10 cellular contexts compared by ENCODE assay signal in the genomic region with DNA sequence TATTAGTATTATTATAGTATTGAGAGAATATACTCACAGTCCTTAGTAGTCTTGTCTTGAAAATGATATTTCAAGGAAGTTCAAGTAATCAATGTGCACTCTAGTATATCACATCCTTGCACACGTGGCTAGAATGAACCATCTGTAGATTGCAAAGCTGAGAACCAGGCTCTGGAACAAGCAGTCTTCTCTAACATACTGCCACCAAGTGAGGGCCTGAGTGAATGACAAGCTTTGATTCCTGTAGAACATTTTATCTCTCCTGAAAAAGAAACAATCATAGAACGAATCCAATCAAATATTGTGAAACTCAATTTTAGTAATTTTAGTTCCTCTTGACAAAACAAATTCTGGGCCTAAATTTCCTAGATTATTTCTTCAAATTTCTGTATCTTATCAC. TPM values are rescaled to one million over a fixed set of nuclear protein-coding genes. Genes with fewer than 3 reads are reported as not detected.
DNase-seq lines count a peak whose midpoint lies in the region; ATAC-seq and TF ChIP-seq lines count a peak whose summit lies in the region.
"Had no signal": no experiment of that assay in that cellular context is flagged by ENCODE, and none has a peak within 500 bp of the region (broad histone marks: within the 10 kb centered on the region; RNA-seq: fewer than 3 reads in every experiment).

No MANE protein-coding gene starts in this region.

- ATAC-seq in HG02981 (IDR thresholded peaks at IDR 0.05; ENCODE audit: unreplicated experiment) (peak; percentile 61), GM21367 (IDR thresholded peaks at IDR 0.05; ENCODE audit: unreplicated experiment) (no peak)
- no peak for ATAC-seq in activated T-helper 17 cell treated with anti-CD3 and anti-CD28 coated beads, Interleukin-2, amount 50 U/mL, for 72 hours (replicated peaks)

- H3K4me3 Mint-ChIP-seq in activated T-helper 17 cell treated with anti-CD3 and anti-CD28 coated beads, Interleukin-2, amount 50 U/mL, for 72 hours: no peak overlapping the region

- H3K36me3 Mint-ChIP-seq in activated T-helper 17 cell treated with anti-CD3 and anti-CD28 coated beads, Interleukin-2, amount 50 U/mL, for 72 hours (ENCODE audit: low read depth): no peaks in the 10 kb centered on the region

- no peak overlapping the region for H3K27ac Mint-ChIP-seq in activated T-helper 17 cell treated with anti-CD3 and anti-CD28 coated beads, Interleukin-2, amount 50 U/mL, for 72 hours

- H3K4me1 Mint-ChIP-seq in activated T-helper 17 cell treated with anti-CD3 and anti-CD28 coated beads, Interleukin-2, amount 50 U/mL, for 72 hours: no peaks in the 10 kb centered on the region

- H3K27me3 Mint-ChIP-seq in activated T-helper 17 cell treated with anti-CD3 and anti-CD28 coated beads, Interleukin-2, amount 50 U/mL, for 72 hours: peaks cover 6% of the 10 kb centered on the region

- no peak overlapping the region for H3K4me3 ChIP-seq in GM12864 (ENCODE audit: low read depth, low read length)
- H3K4me3 ChIP-seq: SJCRH30 had no signal

- H3K9me3 Mint-ChIP-seq in activated T-helper 17 cell treated with anti-CD3 and anti-CD28 coated beads, Interleukin-2, amount 50 U/mL, for 72 hours: no peaks in the 10 kb centered on the region

- TF ChIP-seq CTCF in GM12864 (IDR thresholded peaks at IDR 0.05; ENCODE audit: low read depth, low read length, missing control alignments): peak; percentile 41

- DNase-seq in GM12864 (ENCODE audit: low read depth) (no peak), SKM-1 treated with dmso at 0.1 percent for 144 hours (lab: John Stamatoyannopoulos, UW; ENCODE audit: unreplicated experiment) (peak; percentile 12), lung microvascular endothelial cell (ENCODE audit: low read depth in 2 of 2) (peak; percentile 32 to 37)
- DNase-seq in activated CD8-positive, alpha-beta memory T cell treated with anti-CD3 and anti-CD28 coated beads, Interleukin-2, amount 50 U/mL, for 48 hours: no peak
- no peak for DNase-seq in stimulated activated CD4-positive, alpha-beta T cell treated with anti-CD3 and anti-CD28 coated beads, Interleukin-4, amount 100 ng/mL, for 4 hours

RNA-seq across cellular contexts. Expression of gene SULT1C3, which starts 55.3 kb away (rescaled TPM):
- total RNA-seq in lung microvascular endothelial cell: not detected in 2 replicates
- not detected for total RNA-seq in activated T-helper 17 cell treated with anti-CD3 and anti-CD28 coated beads, Interleukin-2, amount 50 U/mL, for 72 hours
- total RNA-seq: SJCRH30, urinary bladder had no signal

Comparison
In these comparisons a context has a peak if more than half of its experiments do, and no peak if none do; other contexts are left out.
1. DNase-seq: peak in SKM-1 treated with dmso at 0.1 percent for 144 hours (single experiment) and lung microvascular endothelial cell (2 of 2); none in GM12864 (single experiment), activated CD8-positive, alpha-beta memory T cell treated with anti-CD3 and anti-CD28 coated beads, Interleukin-2, amount 50 U/mL, for 48 hours (single experiment) and stimulated activated CD4-positive, alpha-beta T cell treated with anti-CD3 and anti-CD28 coated beads, Interleukin-4, amount 100 ng/mL, for 4 hours (0 of 2).